ENCODE assay signal across 8 cellular contexts in the genomic region with DNA sequence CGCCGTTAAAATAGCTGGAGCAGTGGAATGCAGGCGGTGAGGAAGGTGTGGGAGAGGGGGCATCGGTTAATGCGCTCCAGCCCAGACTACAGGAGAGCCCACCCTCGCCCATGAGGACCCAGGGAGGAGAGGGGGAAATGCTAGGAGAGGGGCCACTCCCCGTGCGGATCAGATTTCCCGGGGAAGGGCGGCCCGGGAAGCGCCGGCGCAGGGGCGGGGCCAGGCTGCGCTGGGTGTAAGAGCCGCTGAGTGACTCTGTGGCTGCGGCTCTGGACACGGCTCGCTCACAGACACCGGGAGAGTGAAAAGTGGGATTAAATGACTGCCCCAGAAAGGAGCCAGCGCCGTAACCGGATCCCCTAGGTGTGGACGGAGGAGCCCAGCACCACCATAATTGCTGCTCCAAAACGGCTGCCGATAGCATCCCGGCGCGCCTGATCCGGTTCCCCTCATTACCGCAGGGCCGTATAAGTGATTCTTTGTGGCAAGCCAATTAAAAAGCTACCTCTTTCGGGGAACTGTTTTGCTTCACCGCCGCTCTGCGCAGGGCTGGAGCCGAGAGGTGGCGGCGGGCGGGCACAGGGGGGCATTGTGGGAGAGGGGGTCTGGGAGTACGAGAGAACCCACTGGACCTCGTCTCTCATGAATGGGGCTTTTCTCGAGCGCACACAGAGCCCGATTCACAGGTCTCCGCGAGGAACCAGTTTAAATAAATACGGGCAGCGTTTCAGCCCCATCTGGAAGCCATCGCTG. TPM values are rescaled to one million over a fixed set of nuclear protein-coding genes. Genes with fewer than 3 reads are reported as not detected.
DNase-seq lines count a peak whose midpoint lies in the region; ATAC-seq and TF ChIP-seq lines count a peak whose summit lies in the region.

No MANE protein-coding gene starts in this region.

- H3K27ac ChIP-seq in H9 (ENCODE audit: insufficient read length, low read depth, low read length) (no peak overlapping the region), SK-N-SH (ENCODE audit: low read depth in 2 of 2, low read length in 1 of 2) (no peak overlapping the region), esophagus muscularis mucosa (replicated peaks in 1 of 4) (peak overlapping the region in 2 of 4 donors; percentile 12 to 20)

- H3K36me3 Mint-ChIP-seq in H9 (ENCODE audit: insufficient read depth in 1 of 3, low read depth in 3 of 3) (no peaks in the 10 kb centered on the region), natural killer cell (no peaks in the 10 kb centered on the region)

- no peaks in the 10 kb centered on the region for H3K79me1 ChIP-seq in H9 (ENCODE audit: insufficient read depth, low read depth, low read length, poor library complexity, severe bottlenecking)

- no peak for TF ChIP-seq POLR2A in esophagus muscularis mucosa (IDR thresholded peaks at IDR 0.05; ENCODE audit: low read depth)

- H4K91ac ChIP-seq in H9 (ENCODE audit: insufficient read length, low read depth, low read length) = no peak overlapping the region

- H3K23me2 ChIP-seq in H9 (ENCODE audit: insufficient read length, low read depth, low read length, poor library complexity, severe bottlenecking) = peaks cover 31% of the 10 kb centered on the region

- H2BK15ac ChIP-seq in H9 (ENCODE audit: low read depth, low read length) = no peak overlapping the region

- H4K20me1 ChIP-seq in H9 (ENCODE audit: control insufficient read depth, insufficient read depth, insufficient read length) (peaks cover 3% of the 10 kb centered on the region), SK-N-SH (ENCODE audit: insufficient read depth) (no peaks in the 10 kb centered on the region)

- peak overlapping the region; percentile 54 to 86 for H3K4me3 Mint-ChIP-seq in H9
- peak overlapping the region; percentile 71 for H3K4me3 Mint-ChIP-seq in natural killer cell

- no CpG with 5 or more reads among the region's 51 CpGs for WGBS in H9 (ENCODE audit: extremely low coverage, insufficient read length, low lambda C conversion rate)
- WGBS in SK-N-SH (ENCODE audit: low lambda C conversion rate) = 2% methylated on average over 33 of the region's 51 CpGs
- 0% methylated on average over 6 of the region's 51 CpGs for WGBS in esophagus muscularis mucosa

- H3K36me3 ChIP-seq in SK-N-SH (replicated peaks in 1 of 2; ENCODE audit: control insufficient read depth in 1 of 2, insufficient read depth in 2 of 2, low read length in 1 of 2) = no peaks in the 10 kb centered on the region
- H3K36me3 ChIP-seq in esophagus muscularis mucosa = no peaks in the 10 kb centered on the region

- POLR2A ChIA-PET in SK-N-SH (lab: Yijun Ruan, JAX) = interaction anchor here (1.3 kb wide), 1 partner anchor 10 kb away, joined by 5 read pairs; no protein-coding TSS in a partner anchor

- no peak overlapping the region for H3T11ph ChIP-seq in H9 (ENCODE audit: low read length)

- no peak overlapping the region for H2BK120ac ChIP-seq in H9 (ENCODE audit: low read depth, low read length, poor library complexity, severe bottlenecking)

- TF ChIP-seq RAD21 in SK-N-SH (IDR thresholded peaks at IDR 0.05; ENCODE audit: low read length) = no peak

- no peak overlapping the region for H4K8ac ChIP-seq in H9 (replicated peaks; ENCODE audit: insufficient read length, low read depth, low read length)

- H3K4me3 ChIP-seq in SK-N-SH (ENCODE audit: low read depth in 2 of 2, low read length in 1 of 2) = peak overlapping the region; percentile 54 to 66
- H3K4me3 ChIP-seq in esophagus muscularis mucosa = peak overlapping the region; percentile 46 to 62 (median 56)

- H3K27me3 Mint-ChIP-seq in H9 (ENCODE audit: low read depth) (peaks cover 99% of the 10 kb centered on the region), natural killer cell (ENCODE audit: low read depth in 2 of 2) (peaks cover 77 to 86% of the 10 kb centered on the region in 2 donors)

- peaks cover 73% of the 10 kb centered on the region for H3K27me3 ChIP-seq in H9 (ENCODE audit: insufficient read depth, low read length)
- peaks cover 96% of the 10 kb centered on the region for H3K27me3 ChIP-seq in SK-N-SH (ENCODE audit: insufficient read depth)
- H3K27me3 ChIP-seq in esophagus muscularis mucosa = peaks cover 14 to 90% (median 40%) of the 10 kb centered on the region in 4 donors

- H2AK5ac ChIP-seq in H9 (ENCODE audit: insufficient read length, low read length) = no peak overlapping the region

- H2BK12ac ChIP-seq in H9 (ENCODE audit: insufficient read length, low read depth, low read length) = no peak overlapping the region

- DNase-seq in AG08396 (ENCODE audit: low spot score) = peak; percentile 76
- peak; percentile 87 for DNase-seq in H9
- DNase-seq in SK-N-SH = peak; percentile 77
- DNase-seq in esophagus muscularis mucosa (ENCODE audit: extremely low spot score) = no peak
- no peak for DNase-seq in natural killer cell
- DNase-seq in stimulated activated CD4-positive, alpha-beta T cell treated with anti-CD3 and anti-CD28 coated beads, Interleukin-1b, Interleukin-23, amount 100 ng/mL, for 48 hours = no peak

- H3K4me1 Mint-ChIP-seq in H9 (peaks cover 53 to 60% of the 10 kb centered on the region in 2 experiments), natural killer cell (peaks cover 14 to 15% of the 10 kb centered on the region in 2 donors)

- H2BK5ac ChIP-seq in H9 (ENCODE audit: insufficient read length, low read length) = no peak overlapping the region

- no peak overlapping the region for H3K4ac ChIP-seq in H9 (ENCODE audit: low read depth, low read length)

- ATAC-seq in natural killer cell (peak in 1 of 3 donors; percentile 29), GM19463 (IDR thresholded peaks at IDR 0.05; ENCODE audit: unreplicated experiment) (no peak), HG02759 (IDR thresholded peaks at IDR 0.05; ENCODE audit: unreplicated experiment) (no peak)

- H3K23ac ChIP-seq in H9 (ENCODE audit: insufficient read length, low read depth, low read length) = no peak overlapping the region

- H3K9me3 Mint-ChIP-seq in H9 = peaks cover 0 to 2% of the 10 kb centered on the region in 2 experiments; a peak in 2 of 5 replicates
- H3K9me3 Mint-ChIP-seq in natural killer cell = no peaks in the 10 kb centered on the region

- no peak overlapping the region for H4K5ac ChIP-seq in H9 (ENCODE audit: insufficient read length, low read depth, low read length)

- H3K9me3 ChIP-seq in H9 (ENCODE audit: control insufficient read depth, low read depth, low read length) (no peaks in the 10 kb centered on the region), SK-N-SH (no peaks in the 10 kb centered on the region), esophagus muscularis mucosa (no peaks in the 10 kb centered on the region)

- H3K27ac Mint-ChIP-seq in H9 (peak overlapping the region in 1 of 3 experiments; percentile 59; a peak in 2 of 7 replicates), natural killer cell (no peak overlapping the region)

- CTCF ChIA-PET in SK-N-SH (lab: Yijun Ruan, JAX) = interaction anchor here (0.6 to 2.1 kb wide), 9 partner anchors 9 to 616 kb away, joined by 3 to 6 read pairs (median 4); no protein-coding TSS in a partner anchor

- H3K4me2 ChIP-seq in H9 (ENCODE audit: insufficient read depth, insufficient read length, low read length) (peak overlapping the region; percentile 69), SK-N-SH (peak overlapping the region; percentile 95)

- TF ChIP-seq EP300 in SK-N-SH (IDR thresholded peaks at IDR 0.05; ENCODE audit: borderline replicate concordance in 1 of 2, low read depth in 1 of 2, low read length in 1 of 2) (no peak), esophagus muscularis mucosa (IDR thresholded peaks at IDR 0.05) (no peak)

- no peak overlapping the region for H3K56ac ChIP-seq in H9 (ENCODE audit: insufficient read length, low read depth, low read length)

- intact Hi-C loops in esophagus muscularis mucosa (cut with DNase I) = no loop called here
- intact Hi-C loops in natural killer cell (cut with micrococcal nuclease) = no loop called here

- H3K4me1 ChIP-seq in H9 (ENCODE audit: insufficient read depth, low read length) (peaks cover 3% of the 10 kb centered on the region), SK-N-SH (ENCODE audit: control insufficient read depth in 1 of 2, insufficient read depth in 2 of 2, low read depth in 1 of 2, low read length in 1 of 2) (peaks cover 5 to 35% of the 10 kb centered on the region in 2 experiments; a peak in 1 of 4 replicates), esophagus muscularis mucosa (peaks cover 37 to 50% (median 46%) of the 10 kb centered on the region in 4 donors)

- H3K79me2 ChIP-seq in H9 (ENCODE audit: insufficient read depth, low read length) (no peaks in the 10 kb centered on the region), SK-N-SH (ENCODE audit: insufficient read depth) (no peaks in the 10 kb centered on the region)

- H3F3A ChIP-seq in SK-N-SH (replicated peaks; ENCODE audit: insufficient read depth) = no peaks in the 10 kb centered on the region

- no peak overlapping the region for H3K9ac ChIP-seq in H9 (ENCODE audit: extremely low read depth, insufficient read length, low read length)
- H3K9ac ChIP-seq in SK-N-SH = no peak overlapping the region

- H3K9me2 ChIP-seq in SK-N-SH = no peaks in the 10 kb centered on the region

- no peak overlapping the region for H2BK20ac ChIP-seq in H9 (ENCODE audit: low read depth, low read length, poor library complexity, severe bottlenecking)

- H3K18ac ChIP-seq in H9 (ENCODE audit: insufficient read length, low read depth, low read length) = no peak overlapping the region

- no peak for TF ChIP-seq CTCF in H9 (conservative IDR thresholded peaks at IDR 0.05)
- TF ChIP-seq CTCF in SK-N-SH (IDR thresholded peaks at IDR 0.05) = no peak
- no peak for TF ChIP-seq CTCF in esophagus muscularis mucosa (IDR thresholded peaks at IDR 0.05)
- no peak for TF ChIP-seq CTCF in natural killer cell (IDR thresholded peaks at IDR 0.05)

- H3K14ac ChIP-seq in H9 (ENCODE audit: insufficient read depth, low read length) = no peak overlapping the region

- H2AFZ ChIP-seq in H9 (ENCODE audit: low read length) (no peak overlapping the region), SK-N-SH (ENCODE audit: low read depth) (peak overlapping the region; percentile 85)

TF ChIP-seq in SK-N-SH, 30 proteins besides CTCF, POLR2A, EP300 and RAD21 (continues in another document):
- TF ChIP-seq NRF1 (IDR thresholded peaks at IDR 0.05; ENCODE audit: low read depth, low read length) (peak; percentile 52), MXI1 (IDR thresholded peaks at IDR 0.05; ENCODE audit: low read depth, low read length) (peak; percentile 3; the same call in 1 of the 2 replicates), SMC3 (IDR thresholded peaks at IDR 0.05; ENCODE audit: low read depth, low read length) (no peak)

RNA-seq across cellular contexts. Expression of a gene that starts 2.7 kb away (rescaled TPM):
- total RNA-seq in H9 (2021) (10.8 and 11.4 TPM in 2 replicates), esophagus muscularis mucosa (not detected), natural killer cell (not detected)
- polyA plus RNA-seq in SK-N-SH (2012; rRNA removed) = 0.02 TPM in 1 of 2 replicates, not detected in the other
- polyA plus RNA-seq in SK-N-SH (2012; cell fraction: cytosol; rRNA removed) = not detected in 2 replicates
- polyA plus RNA-seq in SK-N-SH (2012; cell fraction: nucleus; rRNA removed) = 0.01 TPM in 1 of 2 replicates, not detected in the other

RNA-seq across cellular contexts. Expression of a gene that starts 38.2 kb away (rescaled TPM):
- total RNA-seq in H9 (2021) (40.4 and 43.7 TPM in 2 replicates), esophagus muscularis mucosa (10 to 100 TPM; 68.6 to 98.8 (median 72.0) TPM), natural killer cell (10 to 100 TPM; 19.1 to 26.2 (median 22.5) TPM)
- 133 and 173 TPM in 2 replicates for polyA plus RNA-seq in SK-N-SH (2012; rRNA removed)
- 112 and 161 TPM in 2 replicates for polyA plus RNA-seq in SK-N-SH (2012; cell fraction: cytosol; rRNA removed)
- 101 and 122 TPM in 2 replicates for polyA plus RNA-seq in SK-N-SH (2012; cell fraction: nucleus; rRNA removed)

Comparison
In these comparisons a context has a peak if more than half of its experiments do, and no peak if none do; other contexts are left out.
1. DNase-seq: peak in AG08396 (single experiment), H9 (single experiment) and SK-N-SH (single experiment); none in esophagus muscularis mucosa (single experiment), natural killer cell (single experiment) and stimulated activated CD4-positive, alpha-beta T cell treated with anti-CD3 and anti-CD28 coated beads, Interleukin-1b, Interleukin-23, amount 100 ng/mL, for 48 hours (single experiment).
2. RNA of a gene that starts 2.7 kb away (total RNA-seq): 10.8 to 11.4 TPM in H9; not detected in esophagus muscularis mucosa and not detected in natural killer cell; every median in the first group is over 10 times any median in the second.